Comparison of ENCODE assay signal across 1 cellular context in the genomic region with DNA sequence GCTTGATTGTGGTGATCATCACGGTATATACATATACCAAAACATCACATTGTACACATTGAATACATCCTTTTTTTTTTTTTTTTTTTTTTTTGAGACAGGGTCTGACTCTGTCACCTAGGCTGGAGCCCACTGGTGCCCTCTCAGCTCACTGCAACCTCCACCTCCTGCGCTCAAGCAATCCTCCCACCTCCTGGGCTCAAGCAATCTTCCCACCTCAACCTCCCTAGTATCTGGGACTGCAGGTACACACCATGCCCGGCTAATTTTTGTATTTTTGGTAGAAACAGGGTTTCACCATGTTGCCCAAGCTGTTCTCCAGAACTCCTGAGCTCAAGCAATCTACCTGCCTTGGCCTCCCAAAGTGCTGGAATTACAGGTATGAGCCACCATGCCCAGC.
TF ChIP-seq lines count a peak whose summit lies in the region.

No MANE protein-coding gene starts in this region.

TF ChIP-seq in HEK293T, 16 proteins besides CTCF, POLR2A, EP300 and RAD21:
- 0 out of 2 replicates have a peak, but pooled peaks have one; percentile 42 for TF ChIP-seq ZNF384 (IDR thresholded peaks at IDR 0.05)
